In genomic region chr3:66408458-66408857, GRCh38 we compare ENCODE assay signal across 16 cellular contexts.
A peak's percentile ranks its signal among the peaks of the same experiment; 100 is the strongest.
DNase-seq lines count a peak whose midpoint lies in the region; ATAC-seq and TF ChIP-seq lines count a peak whose summit lies in the region.
"Had no signal": no experiment of that assay in that cellular context is flagged by ENCODE, and none has a peak within 500 bp of the region (broad histone marks: within the 10 kb centered on the region; RNA-seq: fewer than 3 reads in every experiment).

No MANE protein-coding gene starts in this region.

- intact Hi-C loops in esophagus muscularis mucosa (cut with DNase I): loop anchor here (10.0 kb wide), 2 partner anchors 134 to 316 kb away; no protein-coding TSS in a partner anchor

- no peak overlapping the region for H3K4me3 ChIP-seq in GM23338
- no peak overlapping the region for H3K4me3 ChIP-seq in esophagus muscularis mucosa
- H3K4me3 ChIP-seq: HAP-1, SK-N-MC had no signal

- H3K9me3 Mint-ChIP-seq in GM23338: no peaks in the 10 kb centered on the region
- no peaks in the 10 kb centered on the region for H3K9me3 Mint-ChIP-seq in stimulated activated effector memory CD8-positive, alpha-beta T cell treated with anti-CD3 and anti-CD28 coated beads, Interleukin-12 subunit alpha, Interleukin-12 subunit beta, amount 100 ng/mL, for 72 hours
- H3K9me3 Mint-ChIP-seq: activated CD4-positive, alpha-beta memory T cell treated with anti-CD3 and anti-CD28 coated beads for 36 hours; naive B cell; stimulated activated naive B cell treated with anti-CD40 and anti-IgM and Interleukin-4, amounts not matched to agents 10 μg/mL and 1 μg/mL and 100 μg/mL, for 72 hours had no signal

- TF ChIP-seq CTCF in GM23338 (conservative IDR thresholded peaks at IDR 0.05; ENCODE audit: low read depth in 2 of 2) (no peak), RWPE1 (conservative IDR thresholded peaks at IDR 0.05; ENCODE audit: low read depth) (no peak), esophagus muscularis mucosa (IDR thresholded peaks at IDR 0.05) (no peak)

- TF ChIP-seq EP300 in esophagus muscularis mucosa (IDR thresholded peaks at IDR 0.05): no peak

- peaks cover 21% of the 10 kb centered on the region; the same call in 1 of the 2 replicates for H3K79me2 ChIP-seq in GM23338 (replicated peaks; ENCODE audit: insufficient read depth)

- no peak overlapping the region for H3K4me3 Mint-ChIP-seq in GM23338
- H3K4me3 Mint-ChIP-seq in stimulated activated effector memory CD8-positive, alpha-beta T cell treated with anti-CD3 and anti-CD28 coated beads, Interleukin-12 subunit alpha, Interleukin-12 subunit beta, amount 100 ng/mL, for 72 hours: no peak overlapping the region
- H3K4me3 Mint-ChIP-seq: activated CD4-positive, alpha-beta memory T cell treated with anti-CD3 and anti-CD28 coated beads for 36 hours; naive B cell; stimulated activated naive B cell treated with anti-CD40 and anti-IgM and Interleukin-4, amounts not matched to agents 10 μg/mL and 1 μg/mL and 100 μg/mL, for 72 hours had no signal

- ATAC-seq in GM23338 (peak; percentile 17), HG03354 (IDR thresholded peaks at IDR 0.05; ENCODE audit: poor library complexity, severe bottlenecking, unreplicated experiment) (no peak), HG02571 (IDR thresholded peaks at IDR 0.05; ENCODE audit: unreplicated experiment) (no peak)
- no peak for ATAC-seq in stimulated activated effector memory CD8-positive, alpha-beta T cell treated with anti-CD3 and anti-CD28 coated beads, Interleukin-12 subunit alpha, Interleukin-12 subunit beta, amount 100 ng/mL, for 72 hours

- H3F3A ChIP-seq in GM23338 (replicated peaks; ENCODE audit: low read depth): 0 out of 2 replicates have a peak, but pooled peaks cover 4% of the 10 kb centered on the region

- H3K9me2 ChIP-seq in GM23338 (ENCODE audit: insufficient read depth): no peaks in the 10 kb centered on the region

- H3K9me3 ChIP-seq in esophagus muscularis mucosa: no peaks in the 10 kb centered on the region
- H3K9me3 ChIP-seq: HAP-1 had no signal

- H3K4me1 ChIP-seq in GM23338 (ENCODE audit: insufficient read depth) (peaks cover 17% of the 10 kb centered on the region), esophagus muscularis mucosa (peaks cover 57 to 100% (median 100%) of the 10 kb centered on the region in 4 donors)

- H3K4me2 ChIP-seq in GM23338: peak overlapping the region; percentile 38; the same call in 1 of the 2 replicates

- TF ChIP-seq POLR2A in esophagus muscularis mucosa (IDR thresholded peaks at IDR 0.05; ENCODE audit: low read depth): no peak

- H3K27me3 Mint-ChIP-seq in GM23338 (ENCODE audit: insufficient read depth, low read depth, poor library complexity): peaks cover 7% of the 10 kb centered on the region
- H3K27me3 Mint-ChIP-seq: activated CD4-positive, alpha-beta memory T cell treated with anti-CD3 and anti-CD28 coated beads for 36 hours; naive B cell; stimulated activated naive B cell treated with anti-CD40 and anti-IgM and Interleukin-4, amounts not matched to agents 10 μg/mL and 1 μg/mL and 100 μg/mL, for 72 hours had no signal

- no peak overlapping the region; the same call in 1 of the 2 replicates for H3K27ac Mint-ChIP-seq in GM23338
- peak overlapping the region; percentile 56 for H3K27ac Mint-ChIP-seq in stimulated activated effector memory CD8-positive, alpha-beta T cell treated with anti-CD3 and anti-CD28 coated beads, Interleukin-12 subunit alpha, Interleukin-12 subunit beta, amount 100 ng/mL, for 72 hours
- H3K27ac Mint-ChIP-seq: activated CD4-positive, alpha-beta memory T cell treated with anti-CD3 and anti-CD28 coated beads for 36 hours had no signal

- CTCF ChIA-PET in RWPE1 (lab: Yijun Ruan, JAX): interaction anchor here (0.6 to 1.1 kb wide), 5 partner anchors 9 to 414 kb away, joined by 3 to 5 read pairs (median 3); no protein-coding TSS in a partner anchor

- peaks cover 60% of the 10 kb centered on the region for H3K4me1 Mint-ChIP-seq in GM23338
- H3K4me1 Mint-ChIP-seq in stimulated activated effector memory CD8-positive, alpha-beta T cell treated with anti-CD3 and anti-CD28 coated beads, Interleukin-12 subunit alpha, Interleukin-12 subunit beta, amount 100 ng/mL, for 72 hours: peaks cover 15% of the 10 kb centered on the region

- H3K27me3 ChIP-seq in GM23338 (ENCODE audit: insufficient read depth): no peaks in the 10 kb centered on the region
- H3K27me3 ChIP-seq in esophagus muscularis mucosa: no peaks in the 10 kb centered on the region

- H3K36me3 ChIP-seq in GM23338 (ENCODE audit: insufficient read depth): peaks cover 38% of the 10 kb centered on the region
- peaks cover 4 to 79% (median 60%) of the 10 kb centered on the region in 4 donors for H3K36me3 ChIP-seq in esophagus muscularis mucosa
- H3K36me3 ChIP-seq: HAP-1 had no signal

- H3K27ac ChIP-seq in GM23338 (ENCODE audit: low read depth) (peak overlapping the region; percentile 59; the same call in 1 of the 2 replicates), RWPE1 (0 out of 2 replicates have a peak overlapping the region, but pooled peaks have one; percentile 32), esophagus muscularis mucosa (replicated peaks in 1 of 4) (peak overlapping the region; percentile 73 to 86 (median 82))
- H3K27ac ChIP-seq: SK-N-MC, WERI-Rb-1 had no signal

- POLR2A ChIA-PET in RWPE1 (lab: Yijun Ruan, JAX; ENCODE audit: low non-redundant PET): no interaction called here

- no peak overlapping the region for H2AFZ ChIP-seq in GM23338

- WGBS in esophagus muscularis mucosa: 75% methylated on average over 6 of the region's 7 CpGs

- DNase-seq in GM23338 (ENCODE audit: low spot score) (no peak), RWPE1 (ENCODE audit: low spot score) (no peak), esophagus muscularis mucosa (ENCODE audit: extremely low spot score) (no peak), GOT3 (lab: John Stamatoyannopoulos, UW) (no peak), DMS 273 (lab: John Stamatoyannopoulos, UW; ENCODE audit: unreplicated experiment) (no peak)
- no peak for DNase-seq in stimulated activated effector memory CD8-positive, alpha-beta T cell treated with anti-CD3 and anti-CD28 coated beads, Interleukin-12 subunit alpha, Interleukin-12 subunit beta, amount 100 ng/mL, for 72 hours (ENCODE audit: low spot score in 2 of 2)
- DNase-seq: DMS79 treated with DMSO at 0.1 percent for 48 hours, NCI-H2081 treated with DMSO at 0.1 percent for 48 hours had no signal

- H4K20me1 ChIP-seq in GM23338 (replicated peaks; ENCODE audit: insufficient read depth): peaks cover 12% of the 10 kb centered on the region; the same call in 1 of the 2 replicates

- peaks cover 99% of the 10 kb centered on the region for H3K36me3 Mint-ChIP-seq in GM23338 (ENCODE audit: low read depth)
- H3K36me3 Mint-ChIP-seq in stimulated activated effector memory CD8-positive, alpha-beta T cell treated with anti-CD3 and anti-CD28 coated beads, Interleukin-12 subunit alpha, Interleukin-12 subunit beta, amount 100 ng/mL, for 72 hours: peaks cover 66% of the 10 kb centered on the region

TF ChIP-seq in GM23338, 12 proteins besides CTCF, POLR2A, EP300 and RAD21 (continues in another document):
- no peak for TF ChIP-seq CREB1 (CRISPR knock-in tag; IDR thresholded peaks at IDR 0.05; ENCODE audit: low read depth)

Comparison
In these comparisons a context has a peak if more than half of its experiments do, and no peak if none do; other contexts are left out.
1. H3K27ac ChIP-seq: peak in every context shown above with its lines; median percentile 82 in esophagus muscularis mucosa; 59 in GM23338; 32 in RWPE1.